Comparison of ENCODE assay signal across 8 cellular contexts in genomic region chr18:61435064-61435652, GRCh38.
DNase-seq lines count a peak whose midpoint lies in the region; ATAC-seq, FAIRE-seq and TF ChIP-seq lines count a peak whose summit lies in the region.

No MANE protein-coding gene starts in this region.

- peak; percentile 57 for TF ChIP-seq CTCF in RWPE1 (conservative IDR thresholded peaks at IDR 0.05; ENCODE audit: low read depth)

- H3K27ac ChIP-seq in RWPE1: no peak overlapping the region

- POLR2A ChIA-PET in RWPE1 (lab: Yijun Ruan, JAX; ENCODE audit: low non-redundant PET): no interaction called here

- FAIRE-seq in HTR-8/SVneo (lab: Jason Lieb, UNC): no peak

- ATAC-seq in GM18909 (IDR thresholded peaks at IDR 0.05; ENCODE audit: poor library complexity, unreplicated experiment) (peak; percentile 82), HG03097 (IDR thresholded peaks at IDR 0.05; ENCODE audit: low FRiP score, unreplicated experiment) (peak; percentile 71)

- CTCF ChIA-PET in RWPE1 (lab: Yijun Ruan, JAX): interaction anchor here (0.6 to 0.9 kb wide), 2 partner anchors 42 to 374 kb away, joined by 3 read pairs; no protein-coding TSS in a partner anchor

- peak; percentile 77 for DNase-seq in D341Med (ENCODE audit: low spot score)
- peak; percentile 25 for DNase-seq in RWPE1 (ENCODE audit: low spot score)
- peak; percentile 73 for DNase-seq in iPS-NIHi7 (ENCODE audit: extremely low spot score)
- DNase-seq in middle frontal gyrus (ENCODE audit: extremely low spot score, low spot score): no peak
- DNase-seq in HTR-8/SVneo (ENCODE audit: insufficient read length, low spot score): no peak
- DNase-seq in activated CD8-positive, alpha-beta memory T cell treated with anti-CD3 and anti-CD28 coated beads, Interleukin-2, amount 50 U/mL, for 4 hours: no peak

Comparison
In these comparisons a context has a peak if more than half of its experiments do, and no peak if none do; other contexts are left out.
1. DNase-seq: peak in D341Med (single experiment), RWPE1 (single experiment) and iPS-NIHi7 (single experiment); none in middle frontal gyrus (single experiment), HTR-8/SVneo (single experiment) and activated CD8-positive, alpha-beta memory T cell treated with anti-CD3 and anti-CD28 coated beads, Interleukin-2, amount 50 U/mL, for 4 hours (single experiment).